ENCODE assay signal across 8 cellular contexts in genomic region chr2:204110250-204111183, GRCh38.
A peak's percentile ranks its signal among the peaks of the same experiment; 100 is the strongest.
DNase-seq lines count a peak whose midpoint lies in the region; ATAC-seq, FAIRE-seq and TF ChIP-seq lines count a peak whose summit lies in the region.

No MANE protein-coding gene starts in this region.

- H3K9me3 ChIP-seq in fibroblast of lung (ENCODE audit: control insufficient read depth, insufficient read depth, low read depth, low read length) = no peaks in the 10 kb centered on the region

- H3K27me3 ChIP-seq in fibroblast of lung (ENCODE audit: control insufficient read depth, insufficient read depth, low read length) = no peaks in the 10 kb centered on the region

- FAIRE-seq in HTR-8/SVneo (lab: Jason Lieb, UNC) = no peak

- H2AFZ ChIP-seq in fibroblast of lung (ENCODE audit: low read length) = no peak overlapping the region

- H3K79me2 ChIP-seq in fibroblast of lung (ENCODE audit: control insufficient read depth, insufficient read depth, low read length) = no peaks in the 10 kb centered on the region

- no peaks in the 10 kb centered on the region for H3K36me3 ChIP-seq in fibroblast of lung (ENCODE audit: control insufficient read depth, insufficient read depth, low read length)

- no peak overlapping the region for H3K4me3 ChIP-seq in fibroblast of lung (replicated peaks in 1 of 4; ENCODE audit: control extremely low read depth in 1 of 4, insufficient read depth in 1 of 4, low read depth in 3 of 4, low read length in 4 of 4)

- DNase-seq in activated CD4-positive, alpha-beta T cell treated with anti-CD3 and anti-CD28 coated beads, Interleukin-2, amount 50 U/mL, for 1 hour = peak; percentile 35
- DNase-seq in fibroblast of lung (ENCODE audit: low read depth in 2 of 2) (peak; percentile 6 to 11), DMS114 treated with DMSO at 0.1 percent for 48 hours (lab: John Stamatoyannopoulos, UW; ENCODE audit: unreplicated experiment) (no peak), HTR-8/SVneo (ENCODE audit: insufficient read length, low spot score) (no peak), germinal center (ENCODE audit: low spot score) (no peak)
- DNase-seq in stimulated activated CD4-positive, alpha-beta T cell treated with anti-CD3 and anti-CD28 coated beads, TNF-alpha, amount 100 ng/mL, for 24 hours (ENCODE audit: low read depth in 3 of 3) = peak; percentile 22 to 67 (median 29)

- H3K4me1 ChIP-seq in fibroblast of lung (ENCODE audit: control insufficient read depth, extremely low read depth, insufficient read depth, low read length) = no peaks in the 10 kb centered on the region

- no peak overlapping the region for H3K4me2 ChIP-seq in fibroblast of lung (ENCODE audit: extremely low read depth, insufficient read depth, low read length)

- no peak overlapping the region for H3K27ac ChIP-seq in fibroblast of lung (ENCODE audit: insufficient read depth, low read length)

- H3K9ac ChIP-seq in fibroblast of lung (ENCODE audit: insufficient read depth, low read length) = no peak overlapping the region

- no peak for TF ChIP-seq CTCF in fibroblast of lung (conservative IDR thresholded peaks at IDR 0.05 in 1 of 2, IDR thresholded peaks at IDR 0.05 in 1 of 2; ENCODE audit: low read depth in 1 of 2, low read length in 2 of 2)

- peak; percentile 90 for ATAC-seq in GM19397 (IDR thresholded peaks at IDR 0.05; ENCODE audit: unreplicated experiment)
- ATAC-seq in HG03378 (IDR thresholded peaks at IDR 0.05; ENCODE audit: unreplicated experiment) = peak; percentile 94

- H4K20me1 ChIP-seq in fibroblast of lung (ENCODE audit: control insufficient read depth, extremely low read depth, insufficient read depth, low read length) = no peaks in the 10 kb centered on the region

Comparison
In these comparisons a context has a peak if more than half of its experiments do, and no peak if none do; other contexts are left out.
1. DNase-seq: peak in activated CD4-positive, alpha-beta T cell treated with anti-CD3 and anti-CD28 coated beads, Interleukin-2, amount 50 U/mL, for 1 hour (single experiment), fibroblast of lung (2 of 2) and stimulated activated CD4-positive, alpha-beta T cell treated with anti-CD3 and anti-CD28 coated beads, TNF-alpha, amount 100 ng/mL, for 24 hours (3 of 3); none in DMS114 treated with DMSO at 0.1 percent for 48 hours (single experiment), HTR-8/SVneo (single experiment) and germinal center (single experiment).